ENCODE assay signal across 29 cellular contexts in the genomic region with DNA sequence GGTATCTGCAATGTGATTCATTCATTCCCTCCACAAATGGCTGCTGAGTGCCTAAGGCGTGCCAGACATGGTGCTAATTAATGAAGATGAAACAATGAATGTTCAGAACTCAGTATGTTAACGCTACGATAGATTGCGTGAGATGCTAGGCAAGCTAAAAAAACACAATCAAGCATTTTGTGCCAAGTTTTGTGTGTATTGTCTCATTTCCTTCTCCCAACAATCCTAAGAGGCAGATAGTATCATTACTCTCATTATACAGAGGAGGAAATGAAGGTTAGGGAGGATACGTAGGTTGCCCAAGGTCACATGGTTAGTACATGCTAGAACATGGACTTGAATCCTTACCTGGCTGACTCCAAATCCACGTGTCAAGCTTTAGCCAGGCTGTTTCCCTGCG.
"Had no signal": no experiment of that assay in that cellular context is flagged by ENCODE, and none has a peak within 500 bp of the region (broad histone marks: within the 10 kb centered on the region; RNA-seq: fewer than 3 reads in every experiment).

No MANE protein-coding gene starts in this region.

- DNase-seq: activated CD4-positive, alpha-beta memory T cell treated with anti-CD3 and anti-CD28 coated beads for 36 hours; activated CD4-positive, alpha-beta T cell treated with anti-CD3 and anti-CD28 coated beads, Interleukin-2, amount 10 ng/mL, durations not matched to agents 7 days and 5 days; activated CD4-positive, CD25-positive, alpha-beta regulatory T cell; activated CD8-positive, alpha-beta memory T cell treated with anti-CD3 and anti-CD28 coated beads for 24 hours; activated gamma-delta T cell; activated naive CD4-positive, alpha-beta T cell treated with anti-CD3 and anti-CD28 coated beads for 36 hours; activated T-cell treated with anti-CD3 and anti-CD28 coated beads, Interleukin-2, amount 50 U/mL, for 48 hours; amygdala; brain microvascular endothelial cell; Karpas-422; MM.1S; NCI-H1105; NCI-H1436; NCI-H1694 treated with DMSO at 0.1 percent for 48 hours; NCI-H2029 treated with DMSO at 0.1 percent for 48 hours; NCI-H345; NCI-H510A; NCI-H69; Peyer's patch; SHP77 treated with DMSO at 0.1 percent for 48 hours; T-cell; T-helper 2 cell; T1000 had no signal

- H3K9me3 ChIP-seq: Peyer's patch had no signal

- H3K4me1 ChIP-seq: Peyer's patch had no signal

- H3K36me3 ChIP-seq: brain microvascular endothelial cell, Peyer's patch had no signal

- H3K27me3 ChIP-seq: brain microvascular endothelial cell, Peyer's patch had no signal

- ATAC-seq: activated T-helper 17 cell treated with anti-CD3 and anti-CD28 coated beads, Interleukin-2, amount 50 U/mL, for 72 hours; K562; T-cell had no signal

- H3K27ac ChIP-seq: brain microvascular endothelial cell, Peyer's patch, RWPE1, VCaP had no signal

- FAIRE-seq: astrocyte, K562, TTC549 had no signal

- H3K4me3 ChIP-seq: K562, Peyer's patch had no signal
